21 cellular contexts compared by ENCODE assay signal in genomic region chr11:85114786-85115185, GRCh38.
"Had no signal": no experiment of that assay in that cellular context is flagged by ENCODE, and none has a peak within 500 bp of the region (broad histone marks: within the 10 kb centered on the region; RNA-seq: fewer than 3 reads in every experiment).

No MANE protein-coding gene starts in this region.

- DNase-seq: activated CD4-positive, alpha-beta T cell treated with anti-CD3 and anti-CD28 coated beads, Interleukin-2, amount 10 ng/mL, durations not matched to agents 24 days and 14 days; activated CD4-positive, CD25-positive, alpha-beta regulatory T cell; activated CD8-positive, alpha-beta T cell treated with anti-CD3 and anti-CD28 coated beads for 36 hours; activated naive CD4-positive, alpha-beta T cell treated with Interleukin-2 at 50 U/mL for 16 hours; activated naive CD8-positive, alpha-beta T cell treated with anti-CD3 and anti-CD28 coated beads, Interleukin-2, amount 10 ng/mL, durations not matched to agents 7 days and 5 days; activated T-cell treated with anti-CD3 and anti-CD28 coated beads, Interleukin-2, amount 50 U/mL, for 1 hour; cortex of kidney; effector CD4-positive, alpha-beta T cell; left cardiac atrium; mesendoderm; naive thymus-derived CD4-positive, alpha-beta T cell; right lobe of liver; spleen; stimulated activated naive CD4-positive, alpha-beta T cell; T1000; upper lobe of right lung had no signal

- ATAC-seq: activated CD8-positive, alpha-beta T cell treated with anti-CD3 and anti-CD28 coated beads for 36 hours; activated T-helper 17 cell treated with anti-CD3 and anti-CD28 coated beads, Interleukin-2, amount 50 U/mL, for 72 hours; esophagus mucosa; left cardiac atrium; naive thymus-derived CD4-positive, alpha-beta T cell; right lobe of liver; upper lobe of right lung had no signal

- H3K4me1 ChIP-seq: right lobe of liver, upper lobe of right lung had no signal

- H3K9me3 ChIP-seq: right lobe of liver, spleen, upper lobe of right lung had no signal

- H3K4me3 Mint-ChIP-seq: activated CD4-positive, alpha-beta T cell treated with anti-CD3 and anti-CD28 coated beads, Interleukin-2, amount 10 ng/mL, durations not matched to agents 24 days and 14 days; activated CD8-positive, alpha-beta T cell treated with anti-CD3 and anti-CD28 coated beads for 36 hours; activated naive CD8-positive, alpha-beta T cell treated with anti-CD3 and anti-CD28 coated beads, Interleukin-2, amount 10 ng/mL, durations not matched to agents 7 days and 5 days; activated T-helper 17 cell treated with anti-CD3 and anti-CD28 coated beads, Interleukin-2, amount 50 U/mL, for 72 hours; naive thymus-derived CD4-positive, alpha-beta T cell; neural progenitor cell had no signal

- H3K27me3 Mint-ChIP-seq: activated CD4-positive, alpha-beta T cell treated with anti-CD3 and anti-CD28 coated beads, Interleukin-2, amount 10 ng/mL, durations not matched to agents 24 days and 14 days; activated CD8-positive, alpha-beta T cell treated with anti-CD3 and anti-CD28 coated beads for 36 hours; activated naive CD8-positive, alpha-beta T cell treated with anti-CD3 and anti-CD28 coated beads, Interleukin-2, amount 10 ng/mL, durations not matched to agents 7 days and 5 days; activated T-helper 17 cell treated with anti-CD3 and anti-CD28 coated beads, Interleukin-2, amount 50 U/mL, for 72 hours; naive thymus-derived CD4-positive, alpha-beta T cell had no signal

- H3K27ac Mint-ChIP-seq: activated CD4-positive, alpha-beta T cell treated with anti-CD3 and anti-CD28 coated beads, Interleukin-2, amount 10 ng/mL, durations not matched to agents 24 days and 14 days; activated CD8-positive, alpha-beta T cell treated with anti-CD3 and anti-CD28 coated beads for 36 hours; activated naive CD8-positive, alpha-beta T cell treated with anti-CD3 and anti-CD28 coated beads, Interleukin-2, amount 10 ng/mL, durations not matched to agents 7 days and 5 days; activated T-helper 17 cell treated with anti-CD3 and anti-CD28 coated beads, Interleukin-2, amount 50 U/mL, for 72 hours; naive thymus-derived CD4-positive, alpha-beta T cell; neural progenitor cell had no signal

- H3K27ac ChIP-seq: neural progenitor cell, right lobe of liver, spleen, upper lobe of right lung had no signal

- H3K36me3 Mint-ChIP-seq: activated naive CD8-positive, alpha-beta T cell treated with anti-CD3 and anti-CD28 coated beads, Interleukin-2, amount 10 ng/mL, durations not matched to agents 7 days and 5 days; naive thymus-derived CD4-positive, alpha-beta T cell; neural progenitor cell had no signal

- H3K9ac ChIP-seq: neural progenitor cell had no signal

- H3K4me1 Mint-ChIP-seq: activated T-helper 17 cell treated with anti-CD3 and anti-CD28 coated beads, Interleukin-2, amount 50 U/mL, for 72 hours had no signal

- FAIRE-seq: islet of Langerhans had no signal

- H3K4me2 ChIP-seq: hepatocyte, neural progenitor cell had no signal

- H3K4me3 ChIP-seq: hepatocyte, neural progenitor cell, right lobe of liver, spleen, upper lobe of right lung had no signal

- H3K79me2 ChIP-seq: hepatocyte had no signal

- H3K9me3 Mint-ChIP-seq: neural progenitor cell had no signal

- H3K36me3 ChIP-seq: neural progenitor cell, right lobe of liver, spleen, upper lobe of right lung had no signal

- H2AFZ ChIP-seq: hepatocyte, neural progenitor cell had no signal

- H3K27me3 ChIP-seq: hepatocyte, neural progenitor cell, right lobe of liver, spleen, upper lobe of right lung had no signal
